Comparison of ENCODE assay signal across 12 cellular contexts in genomic region chr19:17560205-17560595, GRCh38. TPM values are rescaled to one million over a fixed set of nuclear protein-coding genes. Genes with fewer than 3 reads are reported as not detected.
DNase-seq lines count a peak whose midpoint lies in the region; ATAC-seq and TF ChIP-seq lines count a peak whose summit lies in the region.
"Had no signal": no experiment of that assay in that cellular context is flagged by ENCODE, and none has a peak within 500 bp of the region (broad histone marks: within the 10 kb centered on the region; RNA-seq: fewer than 3 reads in every experiment).

No MANE protein-coding gene starts in this region.

- 68 to 69% (median 69%) methylated on average over 14 of the region's 14 CpGs for WGBS in psoas muscle, 3 donors

- H3K4me1 ChIP-seq in psoas muscle = peaks cover 13% of the 10 kb centered on the region

- H3K36me3 ChIP-seq in psoas muscle (ENCODE audit: insufficient read depth in 1 of 2, low read depth in 1 of 2) = peaks cover 0 to 72% of the 10 kb centered on the region in 2 donors

- H3K27me3 ChIP-seq in psoas muscle (ENCODE audit: insufficient read depth in 3 of 3, low read length in 2 of 3) = no peaks in the 10 kb centered on the region

- no peak for TF ChIP-seq CTCF in psoas muscle (IDR thresholded peaks at IDR 0.05)

- peak overlapping the region; percentile 54 for H3K27ac ChIP-seq in psoas muscle
- H3K27ac ChIP-seq: KMS-11 had no signal

- intact Hi-C loops in psoas muscle (cut with DNase I) = no loop called here

- H3K9me3 ChIP-seq in psoas muscle = no peaks in the 10 kb centered on the region

- ATAC-seq in psoas muscle (peak in 2 of 4 donors; percentile 25 to 26), GM18517 (IDR thresholded peaks at IDR 0.05; ENCODE audit: unreplicated experiment) (no peak)

- DNase-seq in Daoy (ENCODE audit: low read depth) (peak; percentile 52), SW 1271 (lab: John Stamatoyannopoulos, UW) (peak; percentile 88 to 94), fibroblast of the conjunctiva (ENCODE audit: low read depth) (peak; percentile 73), psoas muscle (peak; percentile 53 to 73), SHP77 treated with DMSO at 0.1 percent for 48 hours (lab: John Stamatoyannopoulos, UW) (no peak), NCI-H748 (lab: John Stamatoyannopoulos, UW; ENCODE audit: unreplicated experiment) (no peak), glomerular visceral epithelial cell (ENCODE audit: extremely low spot score) (no peak)
- DNase-seq: activated gamma-delta T cell, NCI-H524 treated with DMSO at 0.1 percent for 48 hours, T-helper 9 cell had no signal

- H3K4me3 ChIP-seq in psoas muscle = no peak overlapping the region

RNA-seq across cellular contexts. Expression of gene COLGALT1, which starts 4.8 kb away (rescaled TPM):
- total RNA-seq in Daoy (2014; rRNA removed; shearing (Covaris generic)) = 58.8 and 60.5 TPM in 2 replicates
- 10 to 100 TPM; 19.8 to 27.7 (median 23.3) TPM for total RNA-seq in psoas muscle
- polyA plus RNA-seq in psoas muscle = 10 to 100 TPM; 15.3 to 34.8 (median 21.4) TPM

RNA-seq across cellular contexts. Expression of gene PGLS, which starts 48.8 kb away (rescaled TPM):
- 40.8 and 95.0 TPM in 2 replicates for total RNA-seq in Daoy (2014; rRNA removed; shearing (Covaris generic))
- 10 to 100 TPM; 14.8 to 17.3 (median 16.3) TPM for total RNA-seq in psoas muscle
- polyA plus RNA-seq in psoas muscle = 10 to 100 TPM; 11.7 to 53.5 (median 18.3) TPM

Comparison
In these comparisons a context has a peak if more than half of its experiments do, and no peak if none do; other contexts are left out.
1. DNase-seq: peak in Daoy (single experiment), SW 1271 (2 of 2), fibroblast of the conjunctiva (single experiment) and psoas muscle (2 of 2); none in SHP77 treated with DMSO at 0.1 percent for 48 hours (single experiment), NCI-H748 (single experiment) and glomerular visceral epithelial cell (single experiment).